Comparison of ENCODE assay signal across 31 cellular contexts in the genomic region with DNA sequence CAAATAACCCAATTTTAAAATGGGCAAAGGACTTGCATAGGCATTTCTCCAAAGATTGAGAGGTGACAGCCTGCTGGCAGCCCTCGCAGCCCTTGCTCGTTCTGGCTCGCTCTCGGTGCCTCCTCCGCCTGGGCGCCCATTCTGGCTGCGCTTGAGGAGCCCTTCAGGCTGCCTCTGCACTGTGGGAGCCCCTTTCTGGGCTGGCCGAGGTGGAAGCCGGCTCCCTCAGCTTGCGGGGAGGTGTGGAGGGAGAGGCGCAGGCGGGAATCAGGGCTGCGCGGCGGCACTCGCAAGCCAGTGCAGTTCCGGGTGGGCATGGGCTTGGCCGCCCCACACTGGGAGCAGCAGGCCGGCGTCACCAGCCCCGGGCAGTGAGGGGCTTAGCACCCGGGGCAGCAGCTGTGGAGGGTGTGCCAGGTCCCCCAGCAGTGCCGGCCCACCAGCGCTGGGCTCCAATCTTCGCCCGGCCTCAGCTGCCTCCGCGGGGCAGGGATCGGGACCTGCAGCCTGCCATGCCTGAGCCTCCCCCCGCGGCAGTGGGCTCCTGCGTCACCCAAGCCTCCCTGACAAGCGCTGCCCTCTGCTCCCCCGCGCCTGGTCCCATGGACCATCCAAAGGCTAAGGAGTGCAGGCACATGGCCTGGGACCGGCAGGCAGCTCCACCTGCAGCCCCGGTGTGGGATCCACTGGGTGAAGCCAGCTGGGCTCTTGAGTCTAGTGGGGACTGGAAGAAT. TPM values are rescaled to one million over a fixed set of nuclear protein-coding genes. Genes with fewer than 3 reads are reported as not detected.
DNase-seq lines count a peak whose midpoint lies in the region; ATAC-seq, FAIRE-seq and TF ChIP-seq lines count a peak whose summit lies in the region.
"Had no signal": no experiment of that assay in that cellular context is flagged by ENCODE, and none has a peak within 500 bp of the region (broad histone marks: within the 10 kb centered on the region; RNA-seq: fewer than 3 reads in every experiment).

No MANE protein-coding gene starts in this region.

- no peak for DNase-seq in stimulated activated naive CD8-positive, alpha-beta T cell treated with anti-CD3 and anti-CD28 coated beads, Interleukin-15, amount 100 ng/mL, for 72 hours
- no peak for DNase-seq in stimulated activated naive CD8-positive, alpha-beta T cell treated with anti-CD3 and anti-CD28 coated beads, Interleukin-15, Interleukin-2, amounts not matched to agents 100 U/mL and 50 U/mL, for 24 hours
- peak; percentile 66 for DNase-seq in kidney
- peak in 1 of 2 donors; percentile 74 for DNase-seq in aorta
- no peak for DNase-seq in lower leg skin (ENCODE audit: low spot score in 2 of 2)
- DNase-seq: 8988T; ACHN; BE2C; C1 segment of cervical spinal cord; CD4-positive, alpha-beta memory T cell; CD4-positive, CD25-positive, alpha-beta regulatory T cell; CD8-positive, alpha-beta memory T cell; COR-L47; DMS 273 treated with DMSO at 0.1 percent for 48 hours; DMS153; DMS53; DMS79; DND-41; EL; GDM1 had no signal

- WGBS in aorta, 2 donors, result 93 to 96% methylated on average over 32 to 37 of the region's 37 CpGs
- 94 to 95% methylated on average over 32 to 35 of the region's 37 CpGs for WGBS in lower leg skin, 2 donors

- no peak for TF ChIP-seq POLR2A in lower leg skin (IDR thresholded peaks at IDR 0.05)

- no peak overlapping the region for H3K9ac ChIP-seq in kidney (ENCODE audit: low read length in 2 of 2)
- H3K9ac ChIP-seq: BLaER1 had no signal

- H3K36me3 ChIP-seq in kidney (ENCODE audit: control insufficient read depth in 1 of 2, insufficient read depth in 2 of 2, low read length in 2 of 2) (no peaks in the 10 kb centered on the region), aorta (ENCODE audit: control insufficient read depth in 1 of 2, insufficient read depth in 2 of 2, low read length in 1 of 2) (no peaks in the 10 kb centered on the region)
- H3K36me3 ChIP-seq: BE2C, BLaER1 had no signal

- H3K4me3 Mint-ChIP-seq in stimulated activated naive CD8-positive, alpha-beta T cell treated with anti-CD3 and anti-CD28 coated beads, Interleukin-15, amount 100 ng/mL, for 72 hours, result no peak overlapping the region
- H3K4me3 Mint-ChIP-seq: CD14-positive monocyte; CD4-positive, alpha-beta memory T cell; CD4-positive, CD25-positive, alpha-beta regulatory T cell; CD8-positive, alpha-beta memory T cell had no signal

- H3K27me3 ChIP-seq in aorta (ENCODE audit: control insufficient read depth in 1 of 2, insufficient read depth in 2 of 2, low read length in 1 of 2), result no peaks in the 10 kb centered on the region
- H3K27me3 ChIP-seq: BE2C, BLaER1 had no signal

- peak; percentile 40 for ATAC-seq in stimulated activated naive CD8-positive, alpha-beta T cell treated with anti-CD3 and anti-CD28 coated beads, Interleukin-15, amount 100 ng/mL, for 72 hours
- ATAC-seq in stimulated activated naive CD8-positive, alpha-beta T cell treated with anti-CD3 and anti-CD28 coated beads, Interleukin-15, Interleukin-2, amounts not matched to agents 100 U/mL and 50 U/mL, for 24 hours, result no peak
- ATAC-seq in aorta (ENCODE audit: low FRiP score) (peak; percentile 36), HG02571 (IDR thresholded peaks at IDR 0.05; ENCODE audit: unreplicated experiment) (no peak)
- ATAC-seq: GM12878 had no signal

- no peaks in the 10 kb centered on the region for H3K4me1 Mint-ChIP-seq in stimulated activated naive CD8-positive, alpha-beta T cell treated with anti-CD3 and anti-CD28 coated beads, Interleukin-15, amount 100 ng/mL, for 72 hours
- H3K4me1 Mint-ChIP-seq: CD14-positive monocyte; CD4-positive, alpha-beta memory T cell; CD4-positive, CD25-positive, alpha-beta regulatory T cell; CD8-positive, alpha-beta memory T cell had no signal

- intact Hi-C loops in kidney (cut with DNase I), result no loop called here
- intact Hi-C loops in aorta (cut with DNase I), result no loop called here
- intact Hi-C loops in lower leg skin (cut with DNase I; ENCODE audit: low total_unique reads), result no loop called here

- H3K9me3 ChIP-seq in kidney (ENCODE audit: control insufficient read depth in 1 of 2, low read length in 2 of 2) (peaks cover 0 to 16% of the 10 kb centered on the region in 2 donors), aorta (ENCODE audit: control insufficient read depth, low read length) (peaks cover 4% of the 10 kb centered on the region)
- H3K9me3 ChIP-seq: BE2C had no signal

- H3K27ac Mint-ChIP-seq in stimulated activated naive CD8-positive, alpha-beta T cell treated with anti-CD3 and anti-CD28 coated beads, Interleukin-15, amount 100 ng/mL, for 72 hours, result no peak overlapping the region
- H3K27ac Mint-ChIP-seq: CD14-positive monocyte; CD4-positive, alpha-beta memory T cell; CD4-positive, CD25-positive, alpha-beta regulatory T cell; CD8-positive, alpha-beta memory T cell had no signal

- H3K4me1 ChIP-seq in kidney (ENCODE audit: control insufficient read depth in 1 of 2, insufficient read depth in 1 of 2, low read depth in 1 of 2, low read length in 2 of 2) (no peaks in the 10 kb centered on the region), aorta (ENCODE audit: control insufficient read depth in 1 of 2, insufficient read depth in 2 of 2, low read length in 2 of 2) (no peaks in the 10 kb centered on the region)
- H3K4me1 ChIP-seq: BE2C, BLaER1 had no signal

- H3K27ac ChIP-seq in kidney (ENCODE audit: low read depth in 2 of 2, low read length in 2 of 2) (no peak overlapping the region), aorta (ENCODE audit: low read depth in 1 of 2, low read length in 2 of 2) (no peak overlapping the region)
- H3K27ac ChIP-seq: BLaER1 had no signal

- H3K9me3 Mint-ChIP-seq in stimulated activated naive CD8-positive, alpha-beta T cell treated with anti-CD3 and anti-CD28 coated beads, Interleukin-15, amount 100 ng/mL, for 72 hours, result peaks cover 10 to 32% of the 10 kb centered on the region in 2 donors

- no peaks in the 10 kb centered on the region for H3K27me3 Mint-ChIP-seq in stimulated activated naive CD8-positive, alpha-beta T cell treated with anti-CD3 and anti-CD28 coated beads, Interleukin-15, amount 100 ng/mL, for 72 hours
- H3K27me3 Mint-ChIP-seq: CD4-positive, alpha-beta memory T cell; CD4-positive, CD25-positive, alpha-beta regulatory T cell; CD8-positive, alpha-beta memory T cell had no signal

- TF ChIP-seq CTCF in kidney (IDR thresholded peaks at IDR 0.05; ENCODE audit: borderline replicate concordance, extremely low read depth, insufficient read depth) (no peak), lower leg skin (IDR thresholded peaks at IDR 0.05) (no peak)

- H3K4me3 ChIP-seq in kidney (ENCODE audit: low read length in 2 of 2) (no peak overlapping the region), aorta (ENCODE audit: low read length in 2 of 2) (no peak overlapping the region), lower leg skin (ENCODE audit: low read depth, poor library complexity, severe bottlenecking) (no peak overlapping the region)
- H3K4me3 ChIP-seq: BLaER1, GM12878 had no signal

- FAIRE-seq in kidney (lab: Jason Lieb, UNC), result no peak
- FAIRE-seq: A204.1, GM12878, GM12892, GM18507 had no signal

RNA-seq across cellular contexts. Expression of gene GALNT17, which starts 54.0 kb away (rescaled TPM):
- 2.4 TPM for total RNA-seq in kidney
- 5.5 TPM for polyA plus RNA-seq in kidney (ENCODE audit: insufficient read depth, low read depth, low replicate concordance)
- 10 to 100 TPM in 1 of 2 donors, 1 to 10 TPM in 1; 5.8 to 22.4 TPM for total RNA-seq in aorta
- 1 to 10 TPM; 1.3 to 2.3 TPM for polyA plus RNA-seq in aorta
- 1 to 10 TPM in 3 of 4 donors, under 1 TPM in 1; 0.63 to 7.5 (median 3.1) TPM for total RNA-seq in lower leg skin
- total RNA-seq: A673; CD4-positive, alpha-beta memory T cell; CD4-positive, CD25-positive, alpha-beta regulatory T cell; CD8-positive, alpha-beta memory T cell; Daoy; G401 had no signal
- polyA plus RNA-seq: AG04450; CD14-positive monocyte; CD4-positive, alpha-beta memory T cell; CD4-positive, CD25-positive, alpha-beta regulatory T cell; CD8-positive, alpha-beta memory T cell had no signal

Comparison
In these comparisons a context has a peak if more than half of its experiments do, and no peak if none do; other contexts are left out.
1. ATAC-seq: peak in stimulated activated naive CD8-positive, alpha-beta T cell treated with anti-CD3 and anti-CD28 coated beads, Interleukin-15, amount 100 ng/mL, for 72 hours (single experiment) and aorta (single experiment); none in stimulated activated naive CD8-positive, alpha-beta T cell treated with anti-CD3 and anti-CD28 coated beads, Interleukin-15, Interleukin-2, amounts not matched to agents 100 U/mL and 50 U/mL, for 24 hours (single experiment) and HG02571 (single experiment).